Comparison of ENCODE assay signal across 8 cellular contexts in the genomic region with DNA sequence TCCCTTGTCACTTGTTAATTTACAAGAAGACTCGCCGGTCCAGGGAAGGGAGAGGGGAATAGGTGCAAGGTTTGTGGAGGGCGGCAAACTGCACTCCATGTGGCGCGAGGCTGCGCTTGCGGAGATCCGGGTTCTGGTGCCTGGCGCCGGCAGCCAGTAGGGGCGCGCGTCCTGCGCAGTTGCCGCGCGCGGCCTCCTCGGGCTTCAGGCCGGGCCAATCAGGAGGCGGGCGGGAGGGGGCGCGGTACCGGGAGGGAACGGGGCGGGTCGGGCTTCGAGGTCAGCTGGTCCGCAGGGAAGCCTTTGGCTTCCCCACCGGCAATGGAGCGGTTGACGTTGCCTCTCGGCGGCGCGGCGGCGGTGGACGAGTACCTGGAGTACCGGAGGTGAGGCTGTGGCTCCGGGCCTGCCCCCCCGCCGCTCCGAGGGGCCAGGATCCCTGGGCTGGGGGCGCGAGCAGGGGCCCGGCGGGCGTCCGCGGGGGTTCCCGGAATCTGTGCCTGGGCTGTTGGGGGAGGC. TPM values are rescaled to one million over a fixed set of nuclear protein-coding genes. Genes with fewer than 3 reads are reported as not detected.
DNase-seq lines count a peak whose midpoint lies in the region; ATAC-seq and TF ChIP-seq lines count a peak whose summit lies in the region.

TSS of gene FAM221A (plus strand) at position 302 of the 519 bp plus-strand sequence. CDS start at position 322, 20 bp downstream.

- H3K9me3 ChIP-seq in effector memory CD4-positive, alpha-beta T cell (ENCODE audit: control insufficient read depth, low read length) = no peaks in the 10 kb centered on the region

- TF ChIP-seq CTCF in activated CD8-positive, alpha-beta T cell treated with anti-CD3 and anti-CD28 coated beads for 36 hours (IDR thresholded peaks at IDR 0.05) = peak; percentile 58

- CTCF ChIA-PET in activated CD8-positive, alpha-beta T cell treated with anti-CD3 and anti-CD28 coated beads for 36 hours (lab: Charles Lee) = interaction anchor here (0.9 to 12.7 kb wide), 7 partner anchors 11 to 133 kb away, joined by 3 to 84 read pairs (median 4); no protein-coding TSS in a partner anchor

- H3K36me3 ChIP-seq in effector memory CD4-positive, alpha-beta T cell (ENCODE audit: control insufficient read depth, insufficient read depth, low read length) = no peaks in the 10 kb centered on the region

- no peaks in the 10 kb centered on the region for H3K9me3 Mint-ChIP-seq in activated CD8-positive, alpha-beta T cell treated with anti-CD3 and anti-CD28 coated beads for 36 hours

- POLR2A ChIA-PET in activated CD8-positive, alpha-beta T cell treated with anti-CD3 and anti-CD28 coated beads for 36 hours (lab: Charles Lee) = interaction anchor here (1.5 kb wide), 1 partner anchor 9 kb away, joined by 4 read pairs; no protein-coding TSS in a partner anchor

- peaks cover 3% of the 10 kb centered on the region for H3K36me3 Mint-ChIP-seq in activated CD8-positive, alpha-beta T cell treated with anti-CD3 and anti-CD28 coated beads for 36 hours (ENCODE audit: low read depth)

- in situ Hi-C loops in ACHN (cut with HindIII; ENCODE audit: low pct_ligation_motif_present, low pct_unique_long_range_greater_than_20kb, low sequenced_read_pairs) = no loop called here

- peaks cover under 1% of the 10 kb centered on the region for H3K27me3 Mint-ChIP-seq in activated CD8-positive, alpha-beta T cell treated with anti-CD3 and anti-CD28 coated beads for 36 hours

- H3K4me3 ChIP-seq in effector memory CD4-positive, alpha-beta T cell (ENCODE audit: insufficient read depth, low read depth, low read length, poor library complexity, severe bottlenecking) = peak within 1 kb of the TSS; percentile 96

- peaks cover 7% of the 10 kb centered on the region for H3K4me1 ChIP-seq in effector memory CD4-positive, alpha-beta T cell (ENCODE audit: control insufficient read depth, insufficient read depth, low read length, poor library complexity, severe bottlenecking)

- DNase-seq in ACHN = peak; percentile 93
- DNase-seq in NCI-H2196 treated with DMSO at 0.1 percent for 48 hours (lab: John Stamatoyannopoulos, UW; ENCODE audit: unreplicated experiment) = peak; percentile 86
- DNase-seq in activated CD8-positive, alpha-beta T cell treated with anti-CD3 and anti-CD28 coated beads for 36 hours = peak; percentile 89
- peak; percentile 69 to 76 (median 76) for DNase-seq in effector memory CD4-positive, alpha-beta T cell
- DNase-seq in mesenteric fat pad (ENCODE audit: low spot score) = peak; percentile 97
- peak; percentile 70 for DNase-seq in stimulated activated CD8-positive, alpha-beta memory T cell treated with anti-CD3 and anti-CD28 coated beads, Interleukin-12 subunit alpha, Interleukin-12 subunit beta, amount 100 ng/mL, for 4 hours (ENCODE audit: low read depth)

- peak; percentile 99 for ATAC-seq in GM18867 (IDR thresholded peaks at IDR 0.05; ENCODE audit: unreplicated experiment)
- ATAC-seq in HG03097 (IDR thresholded peaks at IDR 0.05; ENCODE audit: low FRiP score, unreplicated experiment) = peak; percentile 94
- ATAC-seq in activated CD8-positive, alpha-beta T cell treated with anti-CD3 and anti-CD28 coated beads for 36 hours = peak; percentile 97

- H3K4me3 Mint-ChIP-seq in activated CD8-positive, alpha-beta T cell treated with anti-CD3 and anti-CD28 coated beads for 36 hours = peak within 1 kb of the TSS; percentile 85

- intact Hi-C loops in activated CD8-positive, alpha-beta T cell treated with anti-CD3 and anti-CD28 coated beads for 36 hours (cut with micrococcal nuclease) = no loop called here

- H3K27me3 ChIP-seq in effector memory CD4-positive, alpha-beta T cell (replicated peaks; ENCODE audit: control insufficient read depth, insufficient read depth, low read length, poor library complexity, severe bottlenecking) = no peaks in the 10 kb centered on the region

- peak within 1 kb of the TSS; percentile 75 for H3K27ac Mint-ChIP-seq in activated CD8-positive, alpha-beta T cell treated with anti-CD3 and anti-CD28 coated beads for 36 hours

- H3K27ac ChIP-seq in effector memory CD4-positive, alpha-beta T cell (ENCODE audit: insufficient read depth, low read length, poor library complexity, severe bottlenecking) = peak within 1 kb of the TSS; percentile 67

- H3K4me1 Mint-ChIP-seq in activated CD8-positive, alpha-beta T cell treated with anti-CD3 and anti-CD28 coated beads for 36 hours (ENCODE audit: low read depth) = peaks cover 16% of the 10 kb centered on the region

RNA-seq across cellular contexts. Expression of gene FAM221A, which starts in this region (rescaled TPM):
- total RNA-seq in activated CD8-positive, alpha-beta T cell treated with anti-CD3 and anti-CD28 coated beads for 36 hours = 1 to 10 TPM; 7.5 to 7.7 TPM
- total RNA-seq in mesenteric fat pad = 6.2 TPM

Comparison
In these comparisons a context has a peak if more than half of its experiments do, and no peak if none do; other contexts are left out.
1. Peak in every context shown above with its lines: DNase-seq, ATAC-seq, H3K4me3 ChIP-seq and H3K27ac ChIP-seq.